ENCODE assay signal across 8 cellular contexts in the genomic region with DNA sequence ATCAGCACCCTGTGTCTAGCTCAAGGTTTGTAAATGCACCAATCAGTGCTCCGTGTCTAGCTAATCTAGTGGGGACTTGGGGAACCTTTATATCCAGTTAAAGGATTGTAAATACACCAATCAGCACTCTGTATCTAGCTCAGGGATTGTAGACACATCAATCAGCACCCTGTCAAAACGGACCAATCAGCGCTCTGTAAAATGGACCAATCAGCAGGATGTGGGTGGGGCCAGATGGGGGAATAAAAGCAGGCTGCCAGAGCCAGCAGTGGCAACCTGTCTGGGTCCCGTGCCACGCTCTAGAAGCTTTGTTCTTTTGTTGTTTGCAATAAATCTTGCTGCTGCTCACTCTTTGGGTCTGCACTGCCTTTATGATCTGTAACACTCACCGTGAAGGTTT. TPM values are rescaled to one million over a fixed set of nuclear protein-coding genes. Genes with fewer than 3 reads are reported as not detected.
DNase-seq lines count a peak whose midpoint lies in the region; ATAC-seq and TF ChIP-seq lines count a peak whose summit lies in the region.
"Not testable (repeated sequence)": the region's sequence is repeated elsewhere in the genome, so short reads cannot be mapped to it uniquely, and the experiment has no call there.

No MANE protein-coding gene starts in this region.

- CTCF ChIA-PET in T-cell (lab: Charles Lee) = interaction anchor here in 1 of 2 donors (1.3 to 1.4 kb wide), 2 partner anchors 17 to 147 kb away, joined by 3 read pairs; no protein-coding TSS in a partner anchor
- CTCF ChIA-PET in activated CD4-positive, alpha-beta memory T cell treated with anti-CD3 and anti-CD28 coated beads, Interleukin-2, amount 10 ng/mL, durations not matched to agents 7 days and 5 days (lab: Charles Lee) = interaction anchor here (1.4 to 3.0 kb wide), 3 partner anchors 11 to 125 kb away, joined by 4 to 10 read pairs (median 6); a partner anchor contains a TSS

- not testable (repeated sequence) for ATAC-seq in T-cell (replicated peaks in 1 of 4)

- H3K36me3 Mint-ChIP-seq in T-cell (peaks cover 21% of the 10 kb centered on the region), nephron progenitor cell (ENCODE audit: low read depth) (peaks cover 37% of the 10 kb centered on the region)
- peaks cover 28% of the 10 kb centered on the region for H3K36me3 Mint-ChIP-seq in activated CD4-positive, alpha-beta memory T cell treated with anti-CD3 and anti-CD28 coated beads, Interleukin-2, amount 10 ng/mL, durations not matched to agents 7 days and 5 days (ENCODE audit: low read depth)

- TF ChIP-seq CTCF in nephron progenitor cell (IDR thresholded peaks at IDR 0.05) = not testable (repeated sequence)

- not testable (repeated sequence) for H3K27me3 Mint-ChIP-seq in T-cell; activated CD4-positive, alpha-beta memory T cell treated with anti-CD3 and anti-CD28 coated beads, Interleukin-2, amount 10 ng/mL, durations not matched to agents 7 days and 5 days
- H3K27me3 Mint-ChIP-seq in nephron progenitor cell (ENCODE audit: low read depth, poor library complexity) = peaks cover 16% of the 10 kb centered on the region

- H3K4me3 Mint-ChIP-seq in T-cell (peak overlapping the region; percentile 57 to 89 (median 61)), nephron progenitor cell (peak overlapping the region; percentile 60)
- peak overlapping the region; percentile 31 for H3K4me3 Mint-ChIP-seq in activated CD4-positive, alpha-beta memory T cell treated with anti-CD3 and anti-CD28 coated beads, Interleukin-2, amount 10 ng/mL, durations not matched to agents 7 days and 5 days

- TF ChIP-seq POLR2A in erythroblast (IDR thresholded peaks at IDR 0.05; ENCODE audit: low read length) = not testable (repeated sequence)

- H3K9me3 Mint-ChIP-seq in T-cell; activated CD4-positive, alpha-beta memory T cell treated with anti-CD3 and anti-CD28 coated beads, Interleukin-2, amount 10 ng/mL, durations not matched to agents 7 days and 5 days: not testable (repeated sequence)
- H3K9me3 Mint-ChIP-seq in nephron progenitor cell = peaks cover 10% of the 10 kb centered on the region

- DNase-seq in A172 (ENCODE audit: low spot score) = peak; percentile 25
- DNase-seq in ELF-1 (ENCODE audit: low read depth, low spot score) = peak; percentile 6
- DNase-seq in T-cell = peak in 10 of 34 experiments; percentile 5 to 29 (median 21)
- DNase-seq in activated CD4-positive, alpha-beta memory T cell treated with anti-CD3 and anti-CD28 coated beads, Interleukin-2, amount 10 ng/mL, durations not matched to agents 7 days and 5 days = peak; percentile 30
- DNase-seq in activated naive CD4-positive, alpha-beta T cell treated with anti-CD3 and anti-CD28 coated beads, Interleukin-2, amount 50 U/mL, for 16 hours = peak; percentile 29
- peak; percentile 29 to 35 for DNase-seq in erythroblast (lab: John Stamatoyannopoulos, UW)
- peak; percentile 10 for DNase-seq in nephron progenitor cell
- peak in 4 of 6 experiments; percentile 3 to 12 (median 6) for DNase-seq in stimulated activated naive CD4-positive, alpha-beta T cell (lab: John Stamatoyannopoulos, UW)

- POLR2A ChIA-PET in T-cell (lab: Charles Lee) = interaction anchor here (0.5 to 0.6 kb wide), 2 partner anchors 11 to 42 kb away, joined by 3 to 7 read pairs; no protein-coding TSS in a partner anchor
- POLR2A ChIA-PET in activated CD4-positive, alpha-beta memory T cell treated with anti-CD3 and anti-CD28 coated beads, Interleukin-2, amount 10 ng/mL, durations not matched to agents 7 days and 5 days (lab: Charles Lee) = interaction anchor here (1.6 to 4.8 kb wide), 7 partner anchors 10 to 258 kb away, joined by 5 to 58 read pairs (median 29); a partner anchor contains a TSS

- H3K4me1 Mint-ChIP-seq in T-cell (peaks cover 44 to 50% (median 45%) of the 10 kb centered on the region in 3 donors), nephron progenitor cell (peaks cover 41% of the 10 kb centered on the region)
- H3K4me1 Mint-ChIP-seq in activated CD4-positive, alpha-beta memory T cell treated with anti-CD3 and anti-CD28 coated beads, Interleukin-2, amount 10 ng/mL, durations not matched to agents 7 days and 5 days = peaks cover 36% of the 10 kb centered on the region

- H3K27ac Mint-ChIP-seq in T-cell = peak overlapping the region; percentile 55 to 97
- not testable (repeated sequence) for H3K27ac Mint-ChIP-seq in activated CD4-positive, alpha-beta memory T cell treated with anti-CD3 and anti-CD28 coated beads, Interleukin-2, amount 10 ng/mL, durations not matched to agents 7 days and 5 days; nephron progenitor cell

RNA-seq across cellular contexts. Expression of a gene that starts 2.0 kb away (rescaled TPM):
- total RNA-seq in A172 (2014; rRNA removed; shearing (Covaris generic)) = 103 and 152 TPM in 2 replicates
- 100 to 1,000 TPM in 4 of 5 donors, 10 to 100 TPM in 1; 88.9 to 139 (median 122) TPM for total RNA-seq in T-cell
- total RNA-seq in activated CD4-positive, alpha-beta memory T cell treated with anti-CD3 and anti-CD28 coated beads, Interleukin-2, amount 10 ng/mL, durations not matched to agents 7 days and 5 days = 10 to 100 TPM; 90.6 to 96.9 TPM
